13 cellular contexts compared by ENCODE assay signal in genomic region chr5:251016-251415, GRCh38. TPM values are rescaled to one million over a fixed set of nuclear protein-coding genes. Genes with fewer than 3 reads are reported as not detected.
A peak's percentile ranks its signal among the peaks of the same experiment; 100 is the strongest.
DNase-seq lines count a peak whose midpoint lies in the region; ATAC-seq and TF ChIP-seq lines count a peak whose summit lies in the region.
"Not testable (repeated sequence)": the region's sequence is repeated elsewhere in the genome, so short reads cannot be mapped to it uniquely, and the experiment has no call there.
"Had no signal": no experiment of that assay in that cellular context is flagged by ENCODE, and none has a peak within 500 bp of the region (broad histone marks: within the 10 kb centered on the region; RNA-seq: fewer than 3 reads in every experiment).

No MANE protein-coding gene starts in this region.

- not testable (repeated sequence) for H3K27me3 Mint-ChIP-seq in CD4-positive, alpha-beta T cell; T-helper 17 cell

- H3K4me1 Mint-ChIP-seq in CD4-positive, alpha-beta T cell (ENCODE audit: low read depth); T-helper 17 cell: not testable (repeated sequence)

- peak; percentile 11 for ATAC-seq in CD4-positive, alpha-beta T cell (ENCODE audit: poor library complexity)
- ATAC-seq in Panc1, result peak; percentile 58; the same call in 1 of the 2 replicates
- not testable (repeated sequence) for ATAC-seq in T-helper 17 cell
- ATAC-seq in heart left ventricle, result peak in 3 of 4 donors; percentile 23 to 48 (median 36)
- ATAC-seq in upper lobe of right lung, result peak; percentile 31

- not testable (repeated sequence) for H3K4me1 ChIP-seq in A673 (ENCODE audit: insufficient read depth, low read length, poor library complexity, severe bottlenecking); Panc1 (ENCODE audit: control insufficient read depth, insufficient read depth, low read length); heart left ventricle; upper lobe of right lung

- CTCF ChIA-PET in A673 (lab: Charles Lee); CD4-positive, alpha-beta T cell (lab: Charles Lee); Panc1 (lab: Charles Lee): not testable (repeated sequence)

- in situ Hi-C loops in Panc1 (cut with HindIII; ENCODE audit: low pct_unique_long_range_greater_than_20kb, low sequenced_read_pairs), result not testable (repeated sequence)

- peak overlapping the region; percentile 78 for H3K27ac ChIP-seq in A673 (ENCODE audit: low read depth, low read length, poor library complexity, severe bottlenecking)
- not testable (repeated sequence) for H3K27ac ChIP-seq in CD4-positive, alpha-beta T cell (ENCODE audit: low read depth, low read length); Panc1 (ENCODE audit: low read length); heart left ventricle; upper lobe of right lung
- peak overlapping the region; percentile 90 for H3K27ac ChIP-seq in epithelial cell of prostate

- peaks cover 64% of the 10 kb centered on the region for H3K36me3 Mint-ChIP-seq in CD4-positive, alpha-beta T cell (ENCODE audit: low read depth)
- not testable (repeated sequence) for H3K36me3 Mint-ChIP-seq in T-helper 17 cell (ENCODE audit: low read depth)

- not testable (repeated sequence) for BruUV-seq in A673 (replicated peaks; lab: Mats Ljungman, UMichigan); Panc1 (replicated peaks; lab: Mats Ljungman, UMichigan)

- not testable (repeated sequence) for TF ChIP-seq POLR2A in heart left ventricle (IDR thresholded peaks at IDR 0.05)

- not testable (repeated sequence) for H3K4me3 ChIP-seq in A673 (ENCODE audit: low read depth, low read length, poor library complexity, severe bottlenecking); Panc1 (ENCODE audit: low read depth in 2 of 2, low read length in 2 of 2); heart left ventricle; upper lobe of right lung

- not testable (repeated sequence) for H3K27me3 ChIP-seq in A673 (replicated peaks; ENCODE audit: insufficient read depth, low read depth, low read length, poor library complexity); CD4-positive, alpha-beta T cell (ENCODE audit: control insufficient read depth, insufficient read depth, low read length); Panc1 (ENCODE audit: control insufficient read depth, insufficient read depth, low read length); heart left ventricle; upper lobe of right lung

- H3K36me3 ChIP-seq in A673 (ENCODE audit: insufficient read depth, low read length, poor library complexity, severe bottlenecking) (peaks cover 40% of the 10 kb centered on the region), heart left ventricle (peaks cover 3 to 95% (median 70%) of the 10 kb centered on the region in 9 donors), upper lobe of right lung (peaks cover 65% of the 10 kb centered on the region)
- not testable (repeated sequence) for H3K36me3 ChIP-seq in Panc1 (ENCODE audit: control insufficient read depth, insufficient read depth, low read length)

- H3K9me3 Mint-ChIP-seq in CD4-positive, alpha-beta T cell, result not testable (repeated sequence)

- 93 to 97% (median 95%) methylated on average over 8 to 10 of the region's 12 CpGs for WGBS in heart left ventricle, 4 donors

- not testable (repeated sequence) for DNase-seq in A673 (ENCODE audit: low spot score); CD4-positive, alpha-beta T cell; Panc1 (ENCODE audit: low read depth, low spot score); T-helper 17 cell; epithelial cell of prostate (ENCODE audit: low read depth, low spot score); heart left ventricle; upper lobe of right lung

- not testable (repeated sequence) for TF ChIP-seq CTCF in A673 (conservative IDR thresholded peaks at IDR 0.05; ENCODE audit: low read depth, low read length); CD4-positive, alpha-beta T cell (IDR thresholded peaks at IDR 0.05); Panc1 (IDR thresholded peaks at IDR 0.05); heart left ventricle (IDR thresholded peaks at IDR 0.05); upper lobe of right lung (IDR thresholded peaks at IDR 0.05)

- not testable (repeated sequence) for H3K9me3 ChIP-seq in A673 (ENCODE audit: low read depth, low read length, poor library complexity, severe bottlenecking); CD4-positive, alpha-beta T cell (ENCODE audit: control insufficient read depth, low read length); Panc1 (ENCODE audit: control insufficient read depth, insufficient read depth, low read depth, low read length); T-helper 17 cell (ENCODE audit: control insufficient read depth, low read length, poor library complexity, severe bottlenecking); heart left ventricle; upper lobe of right lung

- H3K4me3 Mint-ChIP-seq in CD4-positive, alpha-beta T cell; T-helper 17 cell: not testable (repeated sequence)

- POLR2A ChIA-PET in A673 (lab: Charles Lee; ENCODE audit: low non-redundant PET); CD4-positive, alpha-beta T cell (lab: Charles Lee); Panc1 (lab: Charles Lee): not testable (repeated sequence)

- not testable (repeated sequence) for H3K27ac Mint-ChIP-seq in CD4-positive, alpha-beta T cell
- H3K27ac Mint-ChIP-seq in T-helper 17 cell, result peak overlapping the region; percentile 91

- intact Hi-C loops in A673 (cut with micrococcal nuclease; ENCODE audit: unreplicated experiment); CD4-positive, alpha-beta T cell (cut with DNase I, micrococcal nuclease); Panc1 (cut with micrococcal nuclease; ENCODE audit: unreplicated experiment); heart left ventricle (cut with DNase I); upper lobe of right lung (cut with DNase I): not testable (repeated sequence)

RNA-seq across cellular contexts. Expression of gene PDCD6, which starts 20.4 kb away (rescaled TPM):
- total RNA-seq in A673 (2021), result 93.6 and 95.5 TPM in 2 replicates
- total RNA-seq in CD4-positive, alpha-beta T cell, result 10 to 100 TPM; 36.9 to 38.1 TPM
- 148 TPM for total RNA-seq in Panc1 (2021; ENCODE audit: unreplicated experiment)
- 249 TPM for polyA plus RNA-seq in Panc1 (2012; ENCODE audit: insufficient read length)
- 10 to 100 TPM; 50.3 to 52.2 TPM for total RNA-seq in T-helper 17 cell
- 10 to 100 TPM; 31.2 to 50.2 (median 38.6) TPM for total RNA-seq in heart left ventricle
- 10 to 100 TPM; 46.2 to 89.1 TPM for polyA plus RNA-seq in heart left ventricle
- 69.5 TPM for total RNA-seq in upper lobe of right lung

RNA-seq across cellular contexts. Expression of gene SDHA, which starts 32.9 kb away (rescaled TPM):
- total RNA-seq in A673 (2021) (132 and 135 TPM in 2 replicates), Panc1 (2021; ENCODE audit: unreplicated experiment) (171 TPM), T-helper 17 cell (100 to 1,000 TPM; 170 to 171 TPM), heart left ventricle (100 to 1,000 TPM; 422 to 854 (median 727) TPM), upper lobe of right lung (94.0 TPM)
- 100 to 1,000 TPM; 244 to 245 TPM for total RNA-seq in CD4-positive, alpha-beta T cell
- 185 TPM for polyA plus RNA-seq in Panc1 (2012; ENCODE audit: insufficient read length)
- polyA plus RNA-seq in heart left ventricle, result 100 to 1,000 TPM; 276 to 861 TPM

RNA-seq across cellular contexts. Expression of gene CCDC127, which starts 33.1 kb away (rescaled TPM):
- total RNA-seq in A673 (2021) (8.4 and 8.8 TPM in 2 replicates), Panc1 (2021; ENCODE audit: unreplicated experiment) (8.1 TPM), T-helper 17 cell (1 to 10 TPM; 1.9 to 2.4 TPM), heart left ventricle (10 to 100 TPM in 1 of 9 donors, 1 to 10 TPM in 8; 5.7 to 10.3 (median 7.5) TPM), upper lobe of right lung (5.5 TPM)
- total RNA-seq in CD4-positive, alpha-beta T cell, result 1 to 10 TPM; 1.9 to 2.8 TPM
- polyA plus RNA-seq in Panc1 (2012; ENCODE audit: insufficient read length), result 5.5 TPM
- polyA plus RNA-seq in heart left ventricle, result 1 to 10 TPM; 4.8 to 8.5 TPM

RNA-seq across cellular contexts. Expression of gene LRRC14B, which starts 59.7 kb away (rescaled TPM):
- total RNA-seq in A673 (2021), result not detected in 2 replicates
- total RNA-seq in CD4-positive, alpha-beta T cell, result under 1 TPM in 1 of 2 experiments, not detected in 1; 0.14 TPM
- 0.82 TPM for total RNA-seq in Panc1 (2021; ENCODE audit: unreplicated experiment)
- 0.74 TPM for polyA plus RNA-seq in Panc1 (2012; ENCODE audit: insufficient read length)
- not detected for total RNA-seq in T-helper 17 cell
- total RNA-seq in heart left ventricle, result 100 to 1,000 TPM in 2 of 9 donors, 10 to 100 TPM in 6, 1 to 10 TPM in 1; 7.6 to 133 (median 40.3) TPM
- polyA plus RNA-seq in heart left ventricle, result 10 to 100 TPM in 1 of 2 donors, 1 to 10 TPM in 1; 6.1 to 50.3 TPM
- total RNA-seq in upper lobe of right lung, result not detected
- total RNA-seq: CD4-positive, alpha-beta memory T cell; Daoy; GM23248; H4 had no signal
- polyA plus RNA-seq: A549, AG04450, GM23248 had no signal
